ENCODE assay signal across 30 cellular contexts in the genomic region with DNA sequence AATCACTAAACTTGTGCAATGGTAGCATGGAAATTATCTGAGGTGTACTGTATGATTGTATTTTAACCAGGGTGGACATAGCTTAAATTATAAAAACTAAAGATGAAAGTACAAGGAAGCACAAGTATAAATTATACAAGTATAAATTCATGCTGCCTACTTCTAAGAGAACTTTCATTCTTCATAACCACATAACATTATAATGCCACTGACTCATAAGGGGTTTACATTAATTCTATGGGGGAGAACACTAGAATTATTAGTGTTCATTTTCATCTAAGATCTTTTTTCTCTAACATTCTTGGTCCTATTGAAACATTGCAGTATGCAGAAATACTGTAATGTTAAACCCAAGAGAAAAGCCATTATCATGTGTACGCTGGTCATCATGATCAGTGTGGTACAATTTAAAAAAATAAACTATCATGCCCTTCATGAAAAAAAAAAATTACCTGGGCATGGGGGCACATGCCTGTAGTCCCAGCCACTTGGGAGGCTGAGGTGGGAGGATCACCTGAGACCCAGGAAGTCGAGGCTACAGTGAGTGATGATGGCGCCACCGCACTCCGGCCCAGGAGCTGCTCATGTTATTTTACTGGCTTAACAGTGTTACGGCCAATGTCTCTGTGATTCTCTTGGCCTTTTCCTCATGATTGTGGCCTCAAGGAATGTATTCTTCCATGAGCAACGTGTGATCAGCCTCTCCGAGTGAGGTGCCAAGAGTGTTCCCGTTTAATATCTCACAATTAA.
"Had no signal": no experiment of that assay in that cellular context is flagged by ENCODE, and none has a peak within 500 bp of the region (broad histone marks: within the 10 kb centered on the region; RNA-seq: fewer than 3 reads in every experiment).

No MANE protein-coding gene starts in this region.

- ATAC-seq: effector memory CD8-positive, alpha-beta T cell; gastrocnemius medialis; left lung; mucosa of descending colon; natural killer cell treated with Interleukin-12 subunit alpha and Interleukin-12 subunit beta and Interleukin-15 and Interleukin-18, amount 100 ng/mL, for 72 hours; pancreas; sciatic nerve; stimulated activated naive CD8-positive, alpha-beta T cell treated with anti-CD3 and anti-CD28 coated beads, Interleukin-15, amount 100 ng/mL, for 72 hours; upper lobe of right lung had no signal

- H3K9me3 Mint-ChIP-seq: effector memory CD8-positive, alpha-beta T cell; mesothelial cell of epicardium; naive B cell; natural killer cell treated with Interleukin-12 subunit alpha and Interleukin-12 subunit beta and Interleukin-15 and Interleukin-18, amount 100 ng/mL, for 72 hours; stimulated activated naive CD8-positive, alpha-beta T cell treated with anti-CD3 and anti-CD28 coated beads, Interleukin-15, amount 100 ng/mL, for 72 hours had no signal

- FAIRE-seq: endometrium, kidney, pancreas had no signal

- H3K27ac Mint-ChIP-seq: effector memory CD8-positive, alpha-beta T cell; mesothelial cell of epicardium; naive B cell; natural killer cell treated with Interleukin-12 subunit alpha and Interleukin-12 subunit beta and Interleukin-15 and Interleukin-18, amount 100 ng/mL, for 72 hours; stimulated activated naive CD8-positive, alpha-beta T cell treated with anti-CD3 and anti-CD28 coated beads, Interleukin-15, amount 100 ng/mL, for 72 hours had no signal

- H3K4me2 ChIP-seq: smooth muscle cell had no signal

- DNase-seq: cortex of kidney; effector memory CD8-positive, alpha-beta T cell; erythroblast; esophagus squamous epithelium; foreskin fibroblast; gastrocnemius medialis; head of caudate nucleus; kidney; left lung; mesenchymal stem cell; mucosa of descending colon; naive B cell; pancreas; stimulated activated CD4-positive, alpha-beta T cell treated with anti-CD3 and anti-CD28 coated beads, Interleukin-12 subunit alpha, Interleukin-12 subunit beta, amount 100 ng/mL, for 4 hours; stimulated activated CD4-positive, alpha-beta T cell treated with anti-CD3 and anti-CD28 coated beads, Interleukin-1b, Interleukin-23, amount 100 ng/mL, for 48 hours; stimulated activated CD4-positive, alpha-beta T cell treated with anti-CD3 and anti-CD28 coated beads, Interleukin-4, amount 100 ng/mL, for 1 hour; stimulated activated CD8-positive, alpha-beta memory T cell treated with anti-CD3 and anti-CD28 coated beads, Interleukin-4, amount 100 ng/mL, for 48 hours; stimulated activated naive CD4-positive, alpha-beta T cell; stimulated activated naive CD8-positive, alpha-beta T cell treated with anti-CD3 and anti-CD28 coated beads, Interleukin-15, amount 100 ng/mL, for 72 hours; transverse colon; upper lobe of right lung; uterus had no signal

- H3K27me3 ChIP-seq: esophagus squamous epithelium, gastrocnemius medialis, left lung, neutrophil, pancreas, suprapubic skin, transverse colon, upper lobe of right lung, uterus had no signal

- H3K36me3 ChIP-seq: esophagus squamous epithelium, gastrocnemius medialis, left lung, neutrophil, pancreas, suprapubic skin, transverse colon, upper lobe of right lung, uterus had no signal

- H3K9me3 ChIP-seq: esophagus squamous epithelium, gastrocnemius medialis, left lung, mucosa of descending colon, neutrophil, pancreas, suprapubic skin, transverse colon, upper lobe of right lung, uterus had no signal

- H3K4me1 ChIP-seq: gastrocnemius medialis, left lung, pancreas, suprapubic skin, upper lobe of right lung, uterus had no signal

- H3K4me3 Mint-ChIP-seq: effector memory CD8-positive, alpha-beta T cell; mesothelial cell of epicardium; naive B cell; natural killer cell treated with Interleukin-12 subunit alpha and Interleukin-12 subunit beta and Interleukin-15 and Interleukin-18, amount 100 ng/mL, for 72 hours; neural crest cell; stimulated activated naive CD8-positive, alpha-beta T cell treated with anti-CD3 and anti-CD28 coated beads, Interleukin-15, amount 100 ng/mL, for 72 hours had no signal

- H3K4me3 ChIP-seq: esophagus squamous epithelium, gastrocnemius medialis, left lung, mucosa of descending colon, pancreas, smooth muscle cell, suprapubic skin, transverse colon, upper lobe of right lung, uterus had no signal

- H3K27me3 Mint-ChIP-seq: natural killer cell treated with Interleukin-12 subunit alpha and Interleukin-12 subunit beta and Interleukin-15 and Interleukin-18, amount 100 ng/mL, for 72 hours had no signal

- H3K27ac ChIP-seq: esophagus squamous epithelium, gastrocnemius medialis, left lung, neutrophil, pancreas, suprapubic skin, transverse colon, upper lobe of right lung, uterus had no signal

- H3K4me1 Mint-ChIP-seq: naive B cell; stimulated activated naive CD8-positive, alpha-beta T cell treated with anti-CD3 and anti-CD28 coated beads, Interleukin-15, amount 100 ng/mL, for 72 hours had no signal

- H3K36me3 Mint-ChIP-seq: mesothelial cell of epicardium; naive B cell; natural killer cell treated with Interleukin-12 subunit alpha and Interleukin-12 subunit beta and Interleukin-15 and Interleukin-18, amount 100 ng/mL, for 72 hours had no signal
